Comparison of ENCODE assay signal across 9 cellular contexts in the genomic region with DNA sequence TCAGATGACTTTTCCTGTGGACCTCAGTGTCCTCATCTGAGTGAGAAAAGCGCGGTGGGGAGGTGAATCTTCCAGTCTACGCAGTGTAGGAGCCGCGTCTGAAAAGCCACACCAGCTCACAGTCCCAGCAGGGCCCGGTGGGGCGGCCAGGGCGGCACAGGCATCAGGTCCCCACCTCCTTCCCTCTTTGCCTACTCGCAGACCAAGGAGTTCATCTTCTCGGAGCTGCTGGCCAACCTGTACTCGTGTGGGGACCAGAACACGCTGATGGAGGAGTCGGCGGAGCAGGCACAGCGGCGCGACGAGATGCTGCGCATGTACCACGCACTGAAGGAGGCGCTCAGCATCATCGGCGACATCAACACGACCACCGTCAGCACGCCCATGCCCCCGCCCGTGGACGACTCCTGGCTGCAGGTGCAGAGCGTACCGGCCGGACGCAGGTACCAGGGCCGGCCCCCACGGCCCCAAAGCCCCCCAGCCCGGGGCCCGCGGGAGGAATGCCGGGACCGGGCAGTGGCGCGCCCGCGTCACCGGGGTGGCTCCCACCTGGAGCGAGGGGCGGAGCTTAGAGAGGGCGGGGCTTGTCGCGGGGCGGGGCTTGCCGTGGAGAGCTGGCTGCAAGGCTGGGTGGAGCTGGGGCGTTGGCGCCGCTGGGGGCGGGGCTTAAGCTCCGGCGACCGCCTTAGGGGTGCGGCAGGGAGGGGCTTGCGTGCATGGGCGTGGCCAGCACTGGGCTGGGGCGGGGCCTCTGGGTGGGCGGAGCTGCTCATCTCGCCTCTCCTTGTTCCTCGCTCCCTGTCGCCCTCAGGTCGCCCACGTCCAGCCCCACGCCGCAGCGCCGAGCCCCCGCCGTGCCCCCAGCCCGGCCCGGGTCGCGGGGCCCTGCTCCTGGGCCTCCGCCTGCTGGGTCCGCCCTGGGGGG. TPM values are rescaled to one million over a fixed set of nuclear protein-coding genes. Genes with fewer than 3 reads are reported as not detected.
A peak's percentile ranks its signal among the peaks of the same experiment; 100 is the strongest.
DNase-seq lines count a peak whose midpoint lies in the region; ATAC-seq, FAIRE-seq and TF ChIP-seq lines count a peak whose summit lies in the region.
"Had no signal": no experiment of that assay in that cellular context is flagged by ENCODE, and none has a peak within 500 bp of the region (broad histone marks: within the 10 kb centered on the region; RNA-seq: fewer than 3 reads in every experiment).

No MANE protein-coding gene starts in this region.

- H3K4me1 ChIP-seq in endothelial cell of umbilical vein (ENCODE audit: control insufficient read depth, extremely low read depth, insufficient read depth, low read length) (peaks cover 27% of the 10 kb centered on the region), mucosa of descending colon (ENCODE audit: low read depth) (peaks cover 9% of the 10 kb centered on the region)

- dilution Hi-C loops in endothelial cell of umbilical vein (cut with MboI; ENCODE audit: extremely low pct_ligation_motif_present, low sequenced_read_pairs): no loop called here

- FAIRE-seq in GM18507 (lab: Jason Lieb, UNC): peak; percentile 65
- FAIRE-seq in endothelial cell of umbilical vein (lab: Jason Lieb, UNC): peak; percentile 90

- POLR2A ChIA-PET in endothelial cell of umbilical vein (lab: Charles Lee): interaction anchor here (0.6 kb wide), 2 partner anchors 12 to 1232 kb away, joined by 5 to 7 read pairs; no protein-coding TSS in a partner anchor

- CTCF ChIA-PET in endothelial cell of umbilical vein (lab: Charles Lee): interaction anchor here (0.9 to 1.5 kb wide), 7 partner anchors 9 to 91 kb away, joined by 3 to 7 read pairs (median 3); a partner anchor contains a TSS

- no peaks in the 10 kb centered on the region for H3K36me3 ChIP-seq in endothelial cell of umbilical vein (ENCODE audit: control insufficient read depth in 2 of 2, extremely low read depth in 1 of 2, insufficient read depth in 2 of 2, low read length in 2 of 2)
- no peaks in the 10 kb centered on the region for H3K36me3 ChIP-seq in mucosa of descending colon (ENCODE audit: low read depth)

- intact Hi-C loops in endothelial cell of umbilical vein (cut with micrococcal nuclease) (loop anchor here (2.0 kb wide), 1 partner anchor 47 kb away; a partner anchor contains a TSS), mucosa of descending colon (cut with DNase I, micrococcal nuclease) (no loop called here)

- no peaks in the 10 kb centered on the region for H3K27me3 ChIP-seq in endothelial cell of umbilical vein (ENCODE audit: control insufficient read depth in 2 of 2, insufficient read depth in 2 of 2, low read length in 2 of 2)

- peak; percentile 92 for DNase-seq in GM18507 (ENCODE audit: extremely low spot score, insufficient read length, low read depth)
- DNase-seq in NCI-H748 (lab: John Stamatoyannopoulos, UW; ENCODE audit: unreplicated experiment): peak; percentile 77
- DNase-seq in activated CD8-positive, alpha-beta memory T cell treated with anti-CD3 and anti-CD28 coated beads, Interleukin-2, amount 50 U/mL, for 48 hours: peak; percentile 100
- DNase-seq in endothelial cell of umbilical vein (ENCODE audit: low read depth, low spot score): peak; percentile 82
- peak; percentile 98 to 100 (median 100) for DNase-seq in mucosa of descending colon
- peak; percentile 99 for DNase-seq in stimulated activated CD8-positive, alpha-beta memory T cell treated with anti-CD3 and anti-CD28 coated beads, Interleukin-7, amount 100 ng/mL, for 24 hours (ENCODE audit: low read depth)
- DNase-seq in GF-D8 (lab: John Stamatoyannopoulos, UW): no peak

- no peaks in the 10 kb centered on the region for H4K20me1 ChIP-seq in endothelial cell of umbilical vein (replicated peaks; ENCODE audit: control insufficient read depth, extremely low read depth, insufficient read depth, low read length)

- H3K9me3 ChIP-seq in endothelial cell of umbilical vein (replicated peaks; ENCODE audit: control insufficient read depth, insufficient read depth, low read length) (no peaks in the 10 kb centered on the region), mucosa of descending colon (no peaks in the 10 kb centered on the region)

- TF ChIP-seq CTCF in endothelial cell of umbilical vein (IDR thresholded peaks at IDR 0.05; ENCODE audit: extremely low read depth in 1 of 2, insufficient read depth in 1 of 2, low read depth in 1 of 2, low read length in 2 of 2): no peak
- TF ChIP-seq CTCF in mucosa of descending colon (IDR thresholded peaks at IDR 0.05): no peak

- no peaks in the 10 kb centered on the region for H3K9me1 ChIP-seq in endothelial cell of umbilical vein (replicated peaks; ENCODE audit: control insufficient read depth, extremely low read depth, insufficient read depth, low read length)

- ATAC-seq in HG02763 (IDR thresholded peaks at IDR 0.05; ENCODE audit: unreplicated experiment): peak; percentile 88
- peak; percentile 98 for ATAC-seq in mucosa of descending colon

- no TSS peak for BruUV-seq in endothelial cell of umbilical vein (replicated peaks; lab: Mats Ljungman, UMichigan)

- TF ChIP-seq POLR2A in endothelial cell of umbilical vein (IDR thresholded peaks at IDR 0.05; ENCODE audit: low read depth, low read length): no peak

- H3K9ac ChIP-seq in endothelial cell of umbilical vein (replicated peaks; ENCODE audit: extremely low read depth, insufficient read depth, low read length): peak overlapping the region; percentile 19

- H3K4me3 ChIP-seq in endothelial cell of umbilical vein (replicated peaks in 1 of 3; ENCODE audit: insufficient read depth in 1 of 3, low read depth in 1 of 3, low read length in 3 of 3) (peak overlapping the region; percentile 34 to 52 (median 36)), mucosa of descending colon (no peak overlapping the region)

- H2AFZ ChIP-seq in endothelial cell of umbilical vein (ENCODE audit: low read depth, low read length): peak overlapping the region; percentile 80

- no peaks in the 10 kb centered on the region for H3K79me2 ChIP-seq in endothelial cell of umbilical vein (ENCODE audit: control insufficient read depth, insufficient read depth, low read length)

- no peak overlapping the region for H3K27ac ChIP-seq in endothelial cell of umbilical vein (ENCODE audit: insufficient read depth, low read depth, low read length)

- H3K4me2 ChIP-seq in endothelial cell of umbilical vein (ENCODE audit: insufficient read depth, low read length): peak overlapping the region; percentile 71

TF ChIP-seq in endothelial cell of umbilical vein, 7 proteins besides CTCF, POLR2A, EP300 and RAD21 (continues in another document):
- TF ChIP-seq GATA2 (IDR thresholded peaks at IDR 0.05; ENCODE audit: insufficient read depth, insufficient read length, low read depth, low read length) (no peak), FOS (IDR thresholded peaks at IDR 0.05; ENCODE audit: borderline replicate concordance, insufficient read depth, low read length) (no peak), POLR2AphosphoS5 (IDR thresholded peaks at IDR 0.05; ENCODE audit: insufficient read depth, low read depth, low read length) (no peak), MYC (IDR thresholded peaks at IDR 0.05; ENCODE audit: low read depth, low read length) (no peak)
- TF ChIP-seq, protein P1, sequence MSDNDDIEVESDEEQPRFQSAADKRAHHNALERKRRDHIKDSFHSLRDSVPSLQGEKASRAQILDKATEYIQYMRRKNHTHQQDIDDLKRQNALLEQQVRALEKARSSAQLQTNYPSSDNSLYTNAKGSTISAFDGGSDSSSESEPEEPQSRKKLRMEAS (IDR thresholded peaks at IDR 0.05; ENCODE audit: insufficient read depth, insufficient read length): no peak

RNA-seq across cellular contexts. Expression of a gene that starts 25.6 kb away (rescaled TPM):
- total RNA-seq in endothelial cell of umbilical vein (107 and 114 TPM in 2 replicates), mucosa of descending colon (100 to 1,000 TPM in 1 of 3 donors, 10 to 100 TPM in 2; 90.3 to 118 (median 96.5) TPM)
- polyA plus RNA-seq in endothelial cell of umbilical vein: 42.3 and 52.3 TPM in 2 replicates
- polyA plus RNA-seq in endothelial cell of umbilical vein (2011; cell fraction: cytosol; rRNA removed): 60.9 and 63.1 TPM in 2 replicates
- 168 and 171 TPM in 2 replicates for polyA plus RNA-seq in endothelial cell of umbilical vein (2011; cell fraction: nucleus; rRNA removed)
- polyA plus RNA-seq in endothelial cell of umbilical vein (2012): 62.3 and 70.7 TPM in 2 replicates
- 76.1 and 77.9 TPM in 2 replicates for polyA minus RNA-seq in endothelial cell of umbilical vein
- polyA minus RNA-seq in endothelial cell of umbilical vein (2011; cell fraction: cytosol; rRNA and poly(A)+ RNA removed): 13.6 TPM
- polyA minus RNA-seq in endothelial cell of umbilical vein (2011; cell fraction: nucleus; rRNA and poly(A)+ RNA removed): 71.3 and 78.5 TPM in 2 replicates

RNA-seq across cellular contexts. Expression of a gene that starts 25.9 kb away (rescaled TPM):
- total RNA-seq in endothelial cell of umbilical vein (21.2 and 25.2 TPM in 2 replicates), mucosa of descending colon (10 to 100 TPM; 10.6 to 13.8 (median 11.5) TPM)
- 58.0 and 62.0 TPM in 2 replicates for polyA plus RNA-seq in endothelial cell of umbilical vein
- polyA plus RNA-seq in endothelial cell of umbilical vein (2011; cell fraction: cytosol; rRNA removed): 76.4 and 82.8 TPM in 2 replicates
- 23.2 and 25.4 TPM in 2 replicates for polyA plus RNA-seq in endothelial cell of umbilical vein (2011; cell fraction: nucleus; rRNA removed)
- 38.5 and 41.5 TPM in 2 replicates for polyA plus RNA-seq in endothelial cell of umbilical vein (2012)
- 17.0 and 20.1 TPM in 2 replicates for polyA minus RNA-seq in endothelial cell of umbilical vein
- 28.7 TPM for polyA minus RNA-seq in endothelial cell of umbilical vein (2011; cell fraction: cytosol; rRNA and poly(A)+ RNA removed)
- polyA minus RNA-seq in endothelial cell of umbilical vein (2011; cell fraction: nucleus; rRNA and poly(A)+ RNA removed): 3.7 and 4.8 TPM in 2 replicates

RNA-seq across cellular contexts. Expression of a gene that starts 47.0 kb away (rescaled TPM):
- 2.9 and 7.9 TPM in 2 replicates for total RNA-seq in endothelial cell of umbilical vein
- polyA plus RNA-seq in endothelial cell of umbilical vein: 0.59 TPM in 2 replicates
- 0.21 and 0.28 TPM in 2 replicates for polyA plus RNA-seq in endothelial cell of umbilical vein (2011; cell fraction: cytosol; rRNA removed)
- polyA plus RNA-seq in endothelial cell of umbilical vein (2011; cell fraction: nucleus; rRNA removed): 2.7 and 3.9 TPM in 2 replicates
- 0.75 and 1.3 TPM in 2 replicates for polyA plus RNA-seq in endothelial cell of umbilical vein (2012)
- polyA minus RNA-seq in endothelial cell of umbilical vein: 1.3 and 1.8 TPM in 2 replicates
- 1.6 TPM for polyA minus RNA-seq in endothelial cell of umbilical vein (2011; cell fraction: cytosol; rRNA and poly(A)+ RNA removed)
- polyA minus RNA-seq in endothelial cell of umbilical vein (2011; cell fraction: nucleus; rRNA and poly(A)+ RNA removed): 2.1 and 2.2 TPM in 2 replicates
- total RNA-seq in mucosa of descending colon: 10 to 100 TPM in 1 of 3 donors, 1 to 10 TPM in 2; 4.0 to 19.0 (median 6.7) TPM
- total RNA-seq: myocyte had no signal

RNA-seq across cellular contexts. Expression of a gene that starts 58.8 kb away (rescaled TPM):
- total RNA-seq in endothelial cell of umbilical vein (143 and 150 TPM in 2 replicates), mucosa of descending colon (100 to 1,000 TPM in 2 of 3 donors, 10 to 100 TPM in 1; 88.0 to 176 (median 105) TPM)
- 88.3 and 97.2 TPM in 2 replicates for polyA plus RNA-seq in endothelial cell of umbilical vein
- polyA plus RNA-seq in endothelial cell of umbilical vein (2011; cell fraction: cytosol; rRNA removed): 61.2 and 64.5 TPM in 2 replicates
- polyA plus RNA-seq in endothelial cell of umbilical vein (2011; cell fraction: nucleus; rRNA removed): 129 and 141 TPM in 2 replicates
- polyA plus RNA-seq in endothelial cell of umbilical vein (2012): 106 and 126 TPM in 2 replicates
- polyA minus RNA-seq in endothelial cell of umbilical vein: 72.8 and 92.2 TPM in 2 replicates
- 89.1 TPM for polyA minus RNA-seq in endothelial cell of umbilical vein (2011; cell fraction: cytosol; rRNA and poly(A)+ RNA removed)
- 32.6 and 40.5 TPM in 2 replicates for polyA minus RNA-seq in endothelial cell of umbilical vein (2011; cell fraction: nucleus; rRNA and poly(A)+ RNA removed)
